ENCODE assay signal across 1 cellular context in the genomic region with DNA sequence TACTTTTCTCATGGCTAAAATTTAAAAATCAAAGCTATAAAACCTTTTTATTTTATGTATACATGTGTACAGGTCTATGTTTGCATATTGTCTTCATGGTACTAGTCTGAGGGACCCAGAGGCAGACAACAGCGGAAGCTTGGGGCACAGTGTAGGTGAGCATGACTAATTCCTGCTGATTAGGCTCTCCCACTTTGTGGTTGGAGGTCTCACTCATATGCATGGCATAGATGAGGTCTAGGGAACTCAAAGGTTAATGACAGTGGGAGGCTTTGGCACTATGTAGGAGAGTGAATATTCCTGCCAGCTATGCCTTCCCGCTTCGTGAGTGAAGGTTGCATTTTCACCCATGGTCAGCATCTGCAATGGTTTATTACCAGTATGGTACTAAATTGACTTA.
TF ChIP-seq lines count a peak whose summit lies in the region.

No MANE protein-coding gene starts in this region.

TF ChIP-seq in K562, 482 proteins besides CTCF, POLR2A, EP300 and RAD21:
- TF ChIP-seq TCFL5 (CRISPR knock-in tag; conservative IDR thresholded peaks at IDR 0.05): no peak
- 0 out of 2 replicates have a peak, but pooled peaks have one; percentile 24 for TF ChIP-seq SMARCA4 (IDR thresholded peaks at IDR 0.05)
- TF ChIP-seq CBFA2T2 (conservative IDR thresholded peaks at IDR 0.05): 0 out of 2 replicates have a peak, but pooled peaks have one; percentile 18
- TF ChIP-seq JUND (IDR thresholded peaks at IDR 0.05; ENCODE audit: borderline replicate concordance, low read depth, low read length): peak; percentile 46; the same call in 1 of the 2 replicates
- no peak; the same call in 2 of the 3 replicates for TF ChIP-seq JUND (tag; IDR thresholded peaks at IDR 0.05; ENCODE audit: borderline replicate concordance, low read depth, low read length)
- TF ChIP-seq DPF2 (IDR thresholded peaks at IDR 0.05): peak; percentile 41; the same call in 1 of the 2 replicates
- TF ChIP-seq, protein P1, sequence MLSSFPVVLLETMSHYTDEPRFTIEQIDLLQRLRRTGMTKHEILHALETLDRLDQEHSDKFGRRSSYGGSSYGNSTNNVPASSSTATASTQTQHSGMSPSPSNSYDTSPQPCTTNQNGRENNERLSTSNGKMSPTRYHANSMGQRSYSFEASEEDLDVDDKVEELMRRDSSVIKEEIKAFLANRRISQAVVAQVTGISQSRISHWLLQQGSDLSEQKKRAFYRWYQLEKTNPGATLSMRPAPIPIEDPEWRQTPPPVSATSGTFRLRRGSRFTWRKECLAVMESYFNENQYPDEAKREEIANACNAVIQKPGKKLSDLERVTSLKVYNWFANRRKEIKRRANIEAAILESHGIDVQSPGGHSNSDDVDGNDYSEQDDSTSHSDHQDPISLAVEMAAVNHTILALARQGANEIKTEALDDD (IDR thresholded peaks at IDR 0.05): peak; percentile 82
- TF ChIP-seq, protein P2, sequence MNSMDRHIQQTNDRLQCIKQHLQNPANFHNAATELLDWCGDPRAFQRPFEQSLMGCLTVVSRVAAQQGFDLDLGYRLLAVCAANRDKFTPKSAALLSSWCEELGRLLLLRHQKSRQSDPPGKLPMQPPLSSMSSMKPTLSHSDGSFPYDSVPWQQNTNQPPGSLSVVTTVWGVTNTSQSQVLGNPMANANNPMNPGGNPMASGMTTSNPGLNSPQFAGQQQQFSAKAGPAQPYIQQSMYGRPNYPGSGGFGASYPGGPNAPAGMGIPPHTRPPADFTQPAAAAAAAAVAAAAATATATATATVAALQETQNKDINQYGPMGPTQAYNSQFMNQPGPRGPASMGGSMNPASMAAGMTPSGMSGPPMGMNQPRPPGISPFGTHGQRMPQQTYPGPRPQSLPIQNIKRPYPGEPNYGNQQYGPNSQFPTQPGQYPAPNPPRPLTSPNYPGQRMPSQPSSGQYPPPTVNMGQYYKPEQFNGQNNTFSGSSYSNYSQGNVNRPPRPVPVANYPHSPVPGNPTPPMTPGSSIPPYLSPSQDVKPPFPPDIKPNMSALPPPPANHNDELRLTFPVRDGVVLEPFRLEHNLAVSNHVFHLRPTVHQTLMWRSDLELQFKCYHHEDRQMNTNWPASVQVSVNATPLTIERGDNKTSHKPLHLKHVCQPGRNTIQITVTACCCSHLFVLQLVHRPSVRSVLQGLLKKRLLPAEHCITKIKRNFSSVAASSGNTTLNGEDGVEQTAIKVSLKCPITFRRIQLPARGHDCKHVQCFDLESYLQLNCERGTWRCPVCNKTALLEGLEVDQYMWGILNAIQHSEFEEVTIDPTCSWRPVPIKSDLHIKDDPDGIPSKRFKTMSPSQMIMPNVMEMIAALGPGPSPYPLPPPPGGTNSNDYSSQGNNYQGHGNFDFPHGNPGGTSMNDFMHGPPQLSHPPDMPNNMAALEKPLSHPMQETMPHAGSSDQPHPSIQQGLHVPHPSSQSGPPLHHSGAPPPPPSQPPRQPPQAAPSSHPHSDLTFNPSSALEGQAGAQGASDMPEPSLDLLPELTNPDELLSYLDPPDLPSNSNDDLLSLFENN (IDR thresholded peaks at IDR 0.05; ENCODE audit: low read depth in 2 of 2, low read length in 2 of 2): no peak
- no peak for TF ChIP-seq ZNF444 (CRISPR knock-in tag; IDR thresholded peaks at IDR 0.05)
- TF ChIP-seq SAFB2 (IDR thresholded peaks at IDR 0.05; ENCODE audit: borderline replicate concordance, low read depth, low read length, severe bottlenecking): no peak
- TF ChIP-seq MYNN (IDR thresholded peaks at IDR 0.05): peak; percentile 72
- no peak for TF ChIP-seq MYNN (CRISPR knock-in tag; IDR thresholded peaks at IDR 0.05)
- TF ChIP-seq RBFOX2 (IDR thresholded peaks at IDR 0.05; ENCODE audit: low read depth, low read length): no peak
- 0 out of 2 replicates have a peak, but pooled peaks have one; percentile 10 for TF ChIP-seq EHMT2 (IDR thresholded peaks at IDR 0.05)
- TF ChIP-seq TRIM24 (IDR thresholded peaks at IDR 0.05): peak in 1 of 2 experiments; percentile 12; a peak in 1 of 4 replicates
- peak; percentile 27; the same call in 1 of the 2 replicates for TF ChIP-seq CREM (IDR thresholded peaks at IDR 0.05; ENCODE audit: low read depth)
- TF ChIP-seq CBFA2T3 (IDR thresholded peaks at IDR 0.05): peak; percentile 50
- no peak for TF ChIP-seq ZNF398 (CRISPR knock-in tag; IDR thresholded peaks at IDR 0.05)
- peak; percentile 70 for TF ChIP-seq FOSL1 (tag; conservative IDR thresholded peaks at IDR 0.05)
- peak; percentile 41; the same call in 1 of the 2 replicates for TF ChIP-seq ARID1B (IDR thresholded peaks at IDR 0.05)
- TF ChIP-seq, protein P3, sequence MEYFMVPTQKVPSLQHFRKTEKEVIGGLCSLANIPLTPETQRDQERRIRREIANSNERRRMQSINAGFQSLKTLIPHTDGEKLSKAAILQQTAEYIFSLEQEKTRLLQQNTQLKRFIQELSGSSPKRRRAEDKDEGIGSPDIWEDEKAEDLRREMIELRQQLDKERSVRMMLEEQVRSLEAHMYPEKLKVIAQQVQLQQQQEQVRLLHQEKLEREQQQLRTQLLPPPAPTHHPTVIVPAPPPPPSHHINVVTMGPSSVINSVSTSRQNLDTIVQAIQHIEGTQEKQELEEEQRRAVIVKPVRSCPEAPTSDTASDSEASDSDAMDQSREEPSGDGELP (CRISPR knock-in tag; IDR thresholded peaks at IDR 0.05; ENCODE audit: borderline replicate concordance): no peak
- no peak for TF ChIP-seq NR2C2 (CRISPR knock-in tag; IDR thresholded peaks at IDR 0.05)
- TF ChIP-seq NR2C2 (tag; IDR thresholded peaks at IDR 0.05): no peak
- TF ChIP-seq, protein P4, sequence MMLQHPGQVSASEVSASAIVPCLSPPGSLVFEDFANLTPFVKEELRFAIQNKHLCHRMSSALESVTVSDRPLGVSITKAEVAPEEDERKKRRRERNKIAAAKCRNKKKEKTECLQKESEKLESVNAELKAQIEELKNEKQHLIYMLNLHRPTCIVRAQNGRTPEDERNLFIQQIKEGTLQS (IDR thresholded peaks at IDR 0.05): peak; percentile 37; the same call in 1 of the 2 replicates
- TF ChIP-seq, protein P4 (CRISPR knock-in tag; conservative IDR thresholded peaks at IDR 0.05): no peak
- TF ChIP-seq TEAD4 (IDR thresholded peaks at IDR 0.05; ENCODE audit: low read length): peak; percentile 47; the same call in 1 of the 2 replicates
- no peak for TF ChIP-seq TEAD4 (CRISPR knock-in tag; IDR thresholded peaks at IDR 0.05; ENCODE audit: borderline replicate concordance)
- no peak for TF ChIP-seq FOXM1 (IDR thresholded peaks at IDR 0.05; ENCODE audit: low read depth)
- no peak for TF ChIP-seq FOXM1 (CRISPR knock-in tag; IDR thresholded peaks at IDR 0.05; ENCODE audit: low read depth)
- peak; percentile 36; the same call in 1 of the 2 replicates for TF ChIP-seq STAT5A (IDR thresholded peaks at IDR 0.05; ENCODE audit: borderline replicate concordance, low read length)
- TF ChIP-seq, protein P5, sequence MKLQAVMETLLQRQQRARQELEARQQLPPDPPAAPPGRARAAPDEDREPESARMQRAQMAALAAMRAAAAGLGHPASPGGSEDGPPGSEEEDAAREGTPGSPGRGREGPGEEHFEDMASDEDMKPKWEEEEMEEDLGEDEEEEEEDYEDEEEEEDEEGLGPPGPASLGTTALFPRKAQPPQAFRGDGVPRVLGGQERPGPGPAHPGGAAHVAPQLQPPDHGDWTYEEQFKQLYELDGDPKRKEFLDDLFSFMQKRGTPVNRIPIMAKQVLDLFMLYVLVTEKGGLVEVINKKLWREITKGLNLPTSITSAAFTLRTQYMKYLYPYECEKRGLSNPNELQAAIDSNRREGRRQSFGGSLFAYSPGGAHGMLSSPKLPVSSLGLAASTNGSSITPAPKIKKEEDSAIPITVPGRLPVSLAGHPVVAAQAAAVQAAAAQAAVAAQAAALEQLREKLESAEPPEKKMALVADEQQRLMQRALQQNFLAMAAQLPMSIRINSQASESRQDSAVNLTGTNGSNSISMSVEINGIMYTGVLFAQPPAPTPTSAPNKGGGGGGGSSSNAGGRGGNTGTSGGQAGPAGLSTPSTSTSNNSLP (IDR thresholded peaks at IDR 0.05; ENCODE audit: borderline replicate concordance, low read depth, low read length): no peak
- TF ChIP-seq CBX3 (IDR thresholded peaks at IDR 0.05; ENCODE audit: borderline replicate concordance in 1 of 2, low read length in 2 of 2): peak in 1 of 2 experiments; percentile 64; a peak in 1 of 3 replicates
